1 cellular context compared by ENCODE assay signal in the genomic region with DNA sequence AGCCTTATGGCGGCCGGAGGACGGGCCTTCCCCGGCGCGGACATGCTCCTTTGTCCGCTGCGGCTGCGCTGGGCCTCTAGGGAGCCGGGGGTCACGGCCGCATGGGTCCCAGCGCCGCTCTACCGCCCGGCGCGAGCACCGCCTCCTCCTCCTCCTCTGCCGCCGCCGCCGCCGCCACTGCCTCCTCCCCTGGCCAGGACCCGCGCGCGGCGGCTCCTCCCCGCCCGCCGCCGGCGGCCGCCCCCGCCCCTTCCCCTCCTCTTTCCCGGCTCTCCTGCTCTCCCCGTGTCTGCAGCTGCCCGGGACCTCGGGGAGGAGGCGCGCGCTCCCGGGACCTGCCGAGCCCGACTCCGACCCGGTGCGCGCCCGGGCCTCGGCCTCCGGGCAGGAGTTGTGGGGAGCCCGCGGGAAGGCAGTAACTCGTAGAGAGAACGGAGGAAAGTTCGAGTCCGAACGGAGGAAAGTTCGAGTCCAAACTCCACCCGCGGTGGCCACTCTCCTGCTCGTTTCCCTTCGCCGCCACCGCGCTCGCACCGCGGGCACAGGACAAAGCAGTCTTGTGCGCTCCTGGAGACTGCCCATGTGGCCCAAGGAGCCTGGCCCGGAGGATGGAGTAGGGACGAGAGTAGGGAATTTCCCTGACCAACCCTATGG.
TF ChIP-seq lines count a peak whose summit lies in the region.

A gene with protein sequence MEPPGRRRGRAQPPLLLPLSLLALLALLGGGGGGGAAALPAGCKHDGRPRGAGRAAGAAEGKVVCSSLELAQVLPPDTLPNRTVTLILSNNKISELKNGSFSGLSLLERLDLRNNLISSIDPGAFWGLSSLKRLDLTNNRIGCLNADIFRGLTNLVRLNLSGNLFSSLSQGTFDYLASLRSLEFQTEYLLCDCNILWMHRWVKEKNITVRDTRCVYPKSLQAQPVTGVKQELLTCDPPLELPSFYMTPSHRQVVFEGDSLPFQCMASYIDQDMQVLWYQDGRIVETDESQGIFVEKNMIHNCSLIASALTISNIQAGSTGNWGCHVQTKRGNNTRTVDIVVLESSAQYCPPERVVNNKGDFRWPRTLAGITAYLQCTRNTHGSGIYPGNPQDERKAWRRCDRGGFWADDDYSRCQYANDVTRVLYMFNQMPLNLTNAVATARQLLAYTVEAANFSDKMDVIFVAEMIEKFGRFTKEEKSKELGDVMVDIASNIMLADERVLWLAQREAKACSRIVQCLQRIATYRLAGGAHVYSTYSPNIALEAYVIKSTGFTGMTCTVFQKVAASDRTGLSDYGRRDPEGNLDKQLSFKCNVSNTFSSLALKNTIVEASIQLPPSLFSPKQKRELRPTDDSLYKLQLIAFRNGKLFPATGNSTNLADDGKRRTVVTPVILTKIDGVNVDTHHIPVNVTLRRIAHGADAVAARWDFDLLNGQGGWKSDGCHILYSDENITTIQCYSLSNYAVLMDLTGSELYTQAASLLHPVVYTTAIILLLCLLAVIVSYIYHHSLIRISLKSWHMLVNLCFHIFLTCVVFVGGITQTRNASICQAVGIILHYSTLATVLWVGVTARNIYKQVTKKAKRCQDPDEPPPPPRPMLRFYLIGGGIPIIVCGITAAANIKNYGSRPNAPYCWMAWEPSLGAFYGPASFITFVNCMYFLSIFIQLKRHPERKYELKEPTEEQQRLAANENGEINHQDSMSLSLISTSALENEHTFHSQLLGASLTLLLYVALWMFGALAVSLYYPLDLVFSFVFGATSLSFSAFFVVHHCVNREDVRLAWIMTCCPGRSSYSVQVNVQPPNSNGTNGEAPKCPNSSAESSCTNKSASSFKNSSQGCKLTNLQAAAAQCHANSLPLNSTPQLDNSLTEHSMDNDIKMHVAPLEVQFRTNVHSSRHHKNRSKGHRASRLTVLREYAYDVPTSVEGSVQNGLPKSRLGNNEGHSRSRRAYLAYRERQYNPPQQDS (N-terminal part only) (minus strand): TSS at position 179 of the 654 bp plus-strand sequence. CDS start 282 bp downstream, outside the sequence.

TF ChIP-seq in HepG2, 621 proteins besides CTCF, POLR2A, EP300 and RAD21 (continued from another document and continues in another):
- TF ChIP-seq, protein P1, sequence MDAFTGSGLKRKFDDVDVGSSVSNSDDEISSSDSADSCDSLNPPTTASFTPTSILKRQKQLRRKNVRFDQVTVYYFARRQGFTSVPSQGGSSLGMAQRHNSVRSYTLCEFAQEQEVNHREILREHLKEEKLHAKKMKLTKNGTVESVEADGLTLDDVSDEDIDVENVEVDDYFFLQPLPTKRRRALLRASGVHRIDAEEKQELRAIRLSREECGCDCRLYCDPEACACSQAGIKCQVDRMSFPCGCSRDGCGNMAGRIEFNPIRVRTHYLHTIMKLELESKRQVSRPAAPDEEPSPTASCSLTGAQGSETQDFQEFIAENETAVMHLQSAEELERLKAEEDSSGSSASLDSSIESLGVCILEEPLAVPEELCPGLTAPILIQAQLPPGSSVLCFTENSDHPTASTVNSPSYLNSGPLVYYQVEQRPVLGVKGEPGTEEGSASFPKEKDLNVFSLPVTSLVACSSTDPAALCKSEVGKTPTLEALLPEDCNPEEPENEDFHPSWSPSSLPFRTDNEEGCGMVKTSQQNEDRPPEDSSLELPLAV (CRISPR knock-in tag; conservative IDR thresholded peaks at IDR 0.05; ENCODE audit: low read depth), result no peak
- TF ChIP-seq KDM5B (CRISPR knock-in tag; IDR thresholded peaks at IDR 0.05; ENCODE audit: borderline replicate concordance) (no peak; the same call in 1 of the 2 replicates), ZNF549 (CRISPR knock-in tag; IDR thresholded peaks at IDR 0.05) (no peak), NFIB (CRISPR knock-in tag; IDR thresholded peaks at IDR 0.05; ENCODE audit: borderline replicate concordance) (no peak), ZBTB38 (CRISPR knock-in tag; IDR thresholded peaks at IDR 0.05) (peak; percentile 62; the same call in 1 of the 2 replicates), MIER3 (CRISPR knock-in tag; IDR thresholded peaks at IDR 0.05; ENCODE audit: borderline replicate concordance) (no peak), SMAD3 (CRISPR knock-in tag; IDR thresholded peaks at IDR 0.05) (no peak), GTF3A (CRISPR knock-in tag; conservative IDR thresholded peaks at IDR 0.05) (no peak), SMYD3 (CRISPR knock-in tag; IDR thresholded peaks at IDR 0.05) (no peak), ZBTB42 (CRISPR knock-in tag; IDR thresholded peaks at IDR 0.05) (no peak), ZBTB3 (CRISPR knock-in tag; IDR thresholded peaks at IDR 0.05; ENCODE audit: borderline replicate concordance, low read depth) (no peak), CHCHD3 (CRISPR knock-in tag; IDR thresholded peaks at IDR 0.05) (no peak), YY1 (IDR thresholded peaks at IDR 0.05; ENCODE audit: insufficient read depth, insufficient replicate concordance, low read depth, low read length) (peak; percentile 8), GABPB1 (CRISPR knock-in tag; IDR thresholded peaks at IDR 0.05) (peak; percentile 65), ZNF567 (CRISPR knock-in tag; IDR thresholded peaks at IDR 0.05; ENCODE audit: borderline replicate concordance) (no peak), ZNF747 (CRISPR knock-in tag; IDR thresholded peaks at IDR 0.05; ENCODE audit: borderline replicate concordance) (no peak), BORCS8-MEF2B (CRISPR knock-in tag; IDR thresholded peaks at IDR 0.05) (peak; percentile 65; the same call in 1 of the 2 replicates), ZNF256 (CRISPR knock-in tag; conservative IDR thresholded peaks at IDR 0.05) (no peak), GZF1 (CRISPR knock-in tag; IDR thresholded peaks at IDR 0.05) (no peak), CBX1 (IDR thresholded peaks at IDR 0.05; ENCODE audit: low read depth) (no peak), EEA1 (CRISPR knock-in tag; IDR thresholded peaks at IDR 0.05; ENCODE audit: borderline replicate concordance) (no peak), ZNF547 (CRISPR knock-in tag; IDR thresholded peaks at IDR 0.05) (no peak; the same call in 1 of the 2 replicates), PAF1 (CRISPR knock-in tag; IDR thresholded peaks at IDR 0.05) (no peak), ZNF101 (CRISPR knock-in tag; IDR thresholded peaks at IDR 0.05; ENCODE audit: borderline replicate concordance, low read depth) (no peak), ZNF124 (CRISPR knock-in tag; IDR thresholded peaks at IDR 0.05) (no peak), RXRB (CRISPR knock-in tag; IDR thresholded peaks at IDR 0.05; ENCODE audit: borderline replicate concordance) (no peak), ZNF709 (CRISPR knock-in tag; IDR thresholded peaks at IDR 0.05) (peak; percentile 62; the same call in 1 of the 2 replicates), NAIF1 (CRISPR knock-in tag; IDR thresholded peaks at IDR 0.05; ENCODE audit: borderline replicate concordance) (no peak), ZNF614 (CRISPR knock-in tag; IDR thresholded peaks at IDR 0.05; ENCODE audit: borderline replicate concordance) (no peak), SUZ12 (IDR thresholded peaks at IDR 0.05; ENCODE audit: low read depth, low read length) (no peak), ZSCAN31 (CRISPR knock-in tag; IDR thresholded peaks at IDR 0.05; ENCODE audit: low read depth) (no peak), ARNT2 (CRISPR knock-in tag; IDR thresholded peaks at IDR 0.05; ENCODE audit: low read depth) (peak; percentile 49; the same call in 1 of the 2 replicates), SRSF9 (IDR thresholded peaks at IDR 0.05; ENCODE audit: borderline replicate concordance, insufficient read depth, low read depth, low read length, poor library complexity, severe bottlenecking) (no peak), ZNF432 (CRISPR knock-in tag; IDR thresholded peaks at IDR 0.05; ENCODE audit: borderline replicate concordance) (no peak)
- TF ChIP-seq, protein P2, sequence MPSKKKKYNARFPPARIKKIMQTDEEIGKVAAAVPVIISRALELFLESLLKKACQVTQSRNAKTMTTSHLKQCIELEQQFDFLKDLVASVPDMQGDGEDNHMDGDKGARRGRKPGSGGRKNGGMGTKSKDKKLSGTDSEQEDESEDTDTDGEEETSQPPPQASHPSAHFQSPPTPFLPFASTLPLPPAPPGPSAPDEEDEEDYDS (CRISPR knock-in tag; IDR thresholded peaks at IDR 0.05), result no peak
- TF ChIP-seq, protein P3, sequence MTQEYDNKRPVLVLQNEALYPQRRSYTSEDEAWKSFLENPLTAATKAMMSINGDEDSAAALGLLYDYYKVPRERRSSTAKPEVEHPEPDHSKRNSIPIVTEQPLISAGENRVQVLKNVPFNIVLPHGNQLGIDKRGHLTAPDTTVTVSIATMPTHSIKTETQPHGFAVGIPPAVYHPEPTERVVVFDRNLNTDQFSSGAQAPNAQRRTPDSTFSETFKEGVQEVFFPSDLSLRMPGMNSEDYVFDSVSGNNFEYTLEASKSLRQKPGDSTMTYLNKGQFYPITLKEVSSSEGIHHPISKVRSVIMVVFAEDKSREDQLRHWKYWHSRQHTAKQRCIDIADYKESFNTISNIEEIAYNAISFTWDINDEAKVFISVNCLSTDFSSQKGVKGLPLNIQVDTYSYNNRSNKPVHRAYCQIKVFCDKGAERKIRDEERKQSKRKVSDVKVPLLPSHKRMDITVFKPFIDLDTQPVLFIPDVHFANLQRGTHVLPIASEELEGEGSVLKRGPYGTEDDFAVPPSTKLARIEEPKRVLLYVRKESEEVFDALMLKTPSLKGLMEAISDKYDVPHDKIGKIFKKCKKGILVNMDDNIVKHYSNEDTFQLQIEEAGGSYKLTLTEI (CRISPR knock-in tag; conservative IDR thresholded peaks at IDR 0.05), result no peak
- TF ChIP-seq, protein P4, sequence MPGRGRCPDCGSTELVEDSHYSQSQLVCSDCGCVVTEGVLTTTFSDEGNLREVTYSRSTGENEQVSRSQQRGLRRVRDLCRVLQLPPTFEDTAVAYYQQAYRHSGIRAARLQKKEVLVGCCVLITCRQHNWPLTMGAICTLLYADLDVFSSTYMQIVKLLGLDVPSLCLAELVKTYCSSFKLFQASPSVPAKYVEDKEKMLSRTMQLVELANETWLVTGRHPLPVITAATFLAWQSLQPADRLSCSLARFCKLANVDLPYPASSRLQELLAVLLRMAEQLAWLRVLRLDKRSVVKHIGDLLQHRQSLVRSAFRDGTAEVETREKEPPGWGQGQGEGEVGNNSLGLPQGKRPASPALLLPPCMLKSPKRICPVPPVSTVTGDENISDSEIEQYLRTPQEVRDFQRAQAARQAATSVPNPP (CRISPR knock-in tag; IDR thresholded peaks at IDR 0.05), result no peak
- TF ChIP-seq, protein P5, sequence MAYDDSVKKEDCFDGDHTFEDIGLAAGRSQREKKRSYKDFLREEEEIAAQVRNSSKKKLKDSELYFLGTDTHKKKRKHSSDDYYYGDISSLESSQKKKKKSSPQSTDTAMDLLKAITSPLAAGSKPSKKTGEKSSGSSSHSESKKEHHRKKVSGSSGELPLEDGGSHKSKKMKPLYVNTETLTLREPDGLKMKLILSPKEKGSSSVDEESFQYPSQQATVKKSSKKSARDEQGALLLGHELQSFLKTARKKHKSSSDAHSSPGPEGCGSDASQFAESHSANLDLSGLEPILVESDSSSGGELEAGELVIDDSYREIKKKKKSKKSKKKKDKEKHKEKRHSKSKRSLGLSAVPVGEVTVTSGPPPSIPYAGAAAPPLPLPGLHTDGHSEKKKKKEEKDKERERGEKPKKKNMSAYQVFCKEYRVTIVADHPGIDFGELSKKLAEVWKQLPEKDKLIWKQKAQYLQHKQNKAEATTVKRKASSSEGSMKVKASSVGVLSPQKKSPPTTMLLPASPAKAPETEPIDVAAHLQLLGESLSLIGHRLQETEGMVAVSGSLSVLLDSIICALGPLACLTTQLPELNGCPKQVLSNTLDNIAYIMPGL (CRISPR knock-in tag; IDR thresholded peaks at IDR 0.05; ENCODE audit: borderline replicate concordance in 1 of 2, low read depth in 1 of 2), result peak in 1 of 2 experiments; percentile 53; a peak in 2 of 4 replicates
- TF ChIP-seq, protein P6, sequence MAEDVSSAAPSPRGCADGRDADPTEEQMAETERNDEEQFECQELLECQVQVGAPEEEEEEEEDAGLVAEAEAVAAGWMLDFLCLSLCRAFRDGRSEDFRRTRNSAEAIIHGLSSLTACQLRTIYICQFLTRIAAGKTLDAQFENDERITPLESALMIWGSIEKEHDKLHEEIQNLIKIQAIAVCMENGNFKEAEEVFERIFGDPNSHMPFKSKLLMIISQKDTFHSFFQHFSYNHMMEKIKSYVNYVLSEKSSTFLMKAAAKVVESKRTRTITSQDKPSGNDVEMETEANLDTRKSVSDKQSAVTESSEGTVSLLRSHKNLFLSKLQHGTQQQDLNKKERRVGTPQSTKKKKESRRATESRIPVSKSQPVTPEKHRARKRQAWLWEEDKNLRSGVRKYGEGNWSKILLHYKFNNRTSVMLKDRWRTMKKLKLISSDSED (CRISPR knock-in tag; IDR thresholded peaks at IDR 0.05), result no peak
- TF ChIP-seq, protein P7, sequence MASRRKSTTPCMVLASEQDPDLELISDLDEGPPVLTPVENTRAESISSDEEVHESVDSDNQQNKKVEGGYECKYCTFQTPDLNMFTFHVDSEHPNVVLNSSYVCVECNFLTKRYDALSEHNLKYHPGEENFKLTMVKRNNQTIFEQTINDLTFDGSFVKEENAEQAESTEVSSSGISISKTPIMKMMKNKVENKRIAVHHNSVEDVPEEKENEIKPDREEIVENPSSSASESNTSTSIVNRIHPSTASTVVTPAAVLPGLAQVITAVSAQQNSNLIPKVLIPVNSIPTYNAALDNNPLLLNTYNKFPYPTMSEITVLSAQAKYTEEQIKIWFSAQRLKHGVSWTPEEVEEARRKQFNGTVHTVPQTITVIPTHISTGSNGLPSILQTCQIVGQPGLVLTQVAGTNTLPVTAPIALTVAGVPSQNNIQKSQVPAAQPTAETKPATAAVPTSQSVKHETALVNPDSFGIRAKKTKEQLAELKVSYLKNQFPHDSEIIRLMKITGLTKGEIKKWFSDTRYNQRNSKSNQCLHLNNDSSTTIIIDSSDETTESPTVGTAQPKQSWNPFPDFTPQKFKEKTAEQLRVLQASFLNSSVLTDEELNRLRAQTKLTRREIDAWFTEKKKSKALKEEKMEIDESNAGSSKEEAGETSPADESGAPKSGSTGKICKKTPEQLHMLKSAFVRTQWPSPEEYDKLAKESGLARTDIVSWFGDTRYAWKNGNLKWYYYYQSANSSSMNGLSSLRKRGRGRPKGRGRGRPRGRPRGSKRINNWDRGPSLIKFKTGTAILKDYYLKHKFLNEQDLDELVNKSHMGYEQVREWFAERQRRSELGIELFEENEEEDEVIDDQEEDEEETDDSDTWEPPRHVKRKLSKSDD (CRISPR knock-in tag; IDR thresholded peaks at IDR 0.05; ENCODE audit: low read depth), result no peak
- TF ChIP-seq, protein P8, sequence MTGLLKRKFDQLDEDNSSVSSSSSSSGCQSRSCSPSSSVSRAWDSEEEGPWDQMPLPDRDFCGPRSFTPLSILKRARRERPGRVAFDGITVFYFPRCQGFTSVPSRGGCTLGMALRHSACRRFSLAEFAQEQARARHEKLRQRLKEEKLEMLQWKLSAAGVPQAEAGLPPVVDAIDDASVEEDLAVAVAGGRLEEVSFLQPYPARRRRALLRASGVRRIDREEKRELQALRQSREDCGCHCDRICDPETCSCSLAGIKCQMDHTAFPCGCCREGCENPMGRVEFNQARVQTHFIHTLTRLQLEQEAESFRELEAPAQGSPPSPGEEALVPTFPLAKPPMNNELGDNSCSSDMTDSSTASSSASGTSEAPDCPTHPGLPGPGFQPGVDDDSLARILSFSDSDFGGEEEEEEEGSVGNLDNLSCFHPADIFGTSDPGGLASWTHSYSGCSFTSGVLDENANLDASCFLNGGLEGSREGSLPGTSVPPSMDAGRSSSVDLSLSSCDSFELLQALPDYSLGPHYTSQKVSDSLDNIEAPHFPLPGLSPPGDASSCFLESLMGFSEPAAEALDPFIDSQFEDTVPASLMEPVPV (CRISPR knock-in tag; IDR thresholded peaks at IDR 0.05), result no peak
